In genomic region chr6:147395158-147395557, GRCh38 we compare ENCODE assay signal across 18 cellular contexts.
"Had no signal": no experiment of that assay in that cellular context is flagged by ENCODE, and none has a peak within 500 bp of the region (broad histone marks: within the 10 kb centered on the region; RNA-seq: fewer than 3 reads in every experiment).

No MANE protein-coding gene starts in this region.

- H3K36me3 Mint-ChIP-seq: immature natural killer cell; naive B cell; stimulated activated effector memory CD8-positive, alpha-beta T cell treated with anti-CD3 and anti-CD28 coated beads, Interleukin-12 subunit alpha, Interleukin-12 subunit beta, amount 100 ng/mL, for 72 hours had no signal

- H3K4me1 ChIP-seq: tibial artery, vagina had no signal

- H3K4me1 Mint-ChIP-seq: immature natural killer cell; naive B cell; stimulated activated effector memory CD8-positive, alpha-beta T cell treated with anti-CD3 and anti-CD28 coated beads, Interleukin-12 subunit alpha, Interleukin-12 subunit beta, amount 100 ng/mL, for 72 hours had no signal

- DNase-seq: activated CD4-positive, alpha-beta T cell treated with anti-CD3 and anti-CD28 coated beads, Interleukin-2, amount 50 U/mL, for 1 hour; activated naive CD4-positive, alpha-beta T cell treated with anti-CD3 and anti-CD28 coated beads, Interleukin-2, amount 50 U/mL, for 16 hours; amniotic stem cell; effector CD8-positive, alpha-beta T cell; glutamatergic neuron; immature natural killer cell; left colon; naive B cell; posterior cingulate gyrus; right cardiac atrium; tibial artery had no signal

- ATAC-seq: left colon; right cardiac atrium; stimulated activated effector memory CD8-positive, alpha-beta T cell treated with anti-CD3 and anti-CD28 coated beads, Interleukin-12 subunit alpha, Interleukin-12 subunit beta, amount 100 ng/mL, for 72 hours had no signal

- H3K4me3 ChIP-seq: cardiac muscle cell, coronary artery, lung, tibial artery, vagina had no signal

- H3K9me3 Mint-ChIP-seq: activated T-helper 2 cell treated with anti-CD3 and anti-CD28 coated beads, Interferon-gamma antibody, Interleukin-2, Interleukin-4, amounts not matched to agents 10 μg/mL and 5 μg/mL and 100 μg/mL, durations not matched to agents 14 hours and 24 hours and 36 hours had no signal

- H3K27ac Mint-ChIP-seq: activated T-helper 2 cell treated with anti-CD3 and anti-CD28 coated beads, Interferon-gamma antibody, Interleukin-2, Interleukin-4, amounts not matched to agents 10 μg/mL and 5 μg/mL and 100 μg/mL, durations not matched to agents 14 hours and 24 hours and 36 hours; immature natural killer cell; stimulated activated effector memory CD8-positive, alpha-beta T cell treated with anti-CD3 and anti-CD28 coated beads, Interleukin-12 subunit alpha, Interleukin-12 subunit beta, amount 100 ng/mL, for 72 hours; T-helper 2 cell treated with Interferon-gamma antibody and Interleukin-4, amounts not matched to agents 5 μg/mL and 100 μg/mL, for 36 hours had no signal

- H3K4me3 Mint-ChIP-seq: immature natural killer cell; naive B cell; stimulated activated effector memory CD8-positive, alpha-beta T cell treated with anti-CD3 and anti-CD28 coated beads, Interleukin-12 subunit alpha, Interleukin-12 subunit beta, amount 100 ng/mL, for 72 hours; T-helper 2 cell treated with Interferon-gamma antibody and Interleukin-4, amounts not matched to agents 5 μg/mL and 100 μg/mL, for 36 hours had no signal

- H3K27me3 ChIP-seq: cardiac muscle cell, tibial artery, vagina had no signal

- H3K27ac ChIP-seq: cardiac muscle cell, coronary artery, tibial artery, vagina had no signal

- H3K9me3 ChIP-seq: tibial artery, vagina had no signal

- H3K36me3 ChIP-seq: cardiac muscle cell, tibial artery, vagina had no signal
